Comparison of ENCODE assay signal across 8 cellular contexts in genomic region chr20:49982346-49983122, GRCh38. TPM values are rescaled to one million over a fixed set of nuclear protein-coding genes. Genes with fewer than 3 reads are reported as not detected.
DNase-seq lines count a peak whose midpoint lies in the region; ATAC-seq and TF ChIP-seq lines count a peak whose summit lies in the region.

Gene SNAI1, plus strand, starts transcription at chr20:49982980. Its CDS starts 80 bp downstream, at chr20:49983060.

- whole genome bisulfite sequencing in adipose tissue, 3 donors = 1 to 4% (median 3%) methylated on average over 67 to 90 of the region's 90 CpGs
- WGBS in psoas muscle, 3 donors = 2 to 7% (median 4%) methylated on average over 35 to 90 of the region's 90 CpGs

- ATAC-seq in HG02623 (IDR thresholded peaks at IDR 0.05; ENCODE audit: unreplicated experiment) = peak; percentile 62
- peak; percentile 91 to 92 (median 92) for ATAC-seq in psoas muscle

- TF ChIP-seq CTCF in GM10266 (IDR thresholded peaks at IDR 0.05; ENCODE audit: control insufficient read depth, insufficient read depth, low read depth, missing control alignments) (peak; percentile 58), left ventricle myocardium inferior (IDR thresholded peaks at IDR 0.05; ENCODE audit: borderline replicate concordance) (peak; percentile 74), psoas muscle (IDR thresholded peaks at IDR 0.05) (peak; percentile 66)

- H3K27me3 ChIP-seq in left ventricle myocardium inferior (ENCODE audit: low read depth) = no peaks in the 10 kb centered on the region
- no peaks in the 10 kb centered on the region for H3K27me3 ChIP-seq in psoas muscle (ENCODE audit: insufficient read depth in 3 of 3, low read length in 2 of 3)

- peak within 1 kb of the TSS; percentile 70 for H3K4me3 ChIP-seq in left ventricle myocardium inferior
- H3K4me3 ChIP-seq in psoas muscle = peak within 1 kb of the TSS; percentile 76

- H3K4me1 ChIP-seq in left ventricle myocardium inferior (peaks cover 67% of the 10 kb centered on the region), psoas muscle (peaks cover 40% of the 10 kb centered on the region)

- H3K9me3 ChIP-seq in left ventricle myocardium inferior (replicated peaks) = no peaks in the 10 kb centered on the region
- no peaks in the 10 kb centered on the region for H3K9me3 ChIP-seq in psoas muscle

- DNase-seq in GM10266 (ENCODE audit: extremely low spot score) (peak; percentile 97), NCI-H1417 (lab: John Stamatoyannopoulos, UW) (peak; percentile 90 to 98 (median 95)), T follicular helper cell (ENCODE audit: low read depth) (peak; percentile 80), left ventricle myocardium inferior (peak; percentile 72), psoas muscle (peak; percentile 79 to 91), ureter (ENCODE audit: low spot score) (peak; percentile 81)

- intact Hi-C loops in left ventricle myocardium inferior (cut with micrococcal nuclease) (loop anchor here (10.0 kb wide), 1 partner anchor 192 kb away; no protein-coding TSS in a partner anchor), psoas muscle (cut with DNase I) (loop anchor here in 1 of 2 donors (5.0 kb wide), 2 partner anchors 105 to 185 kb away; no protein-coding TSS in a partner anchor)

- H3K36me3 ChIP-seq in left ventricle myocardium inferior (no peaks in the 10 kb centered on the region), psoas muscle (ENCODE audit: insufficient read depth in 1 of 2, low read depth in 1 of 2) (no peaks in the 10 kb centered on the region)

- H3K27ac ChIP-seq in adipose tissue (ENCODE audit: low read depth, low read length) = no peak within 1 kb of the TSS
- peak within 1 kb of the TSS; percentile 76 for H3K27ac ChIP-seq in left ventricle myocardium inferior (replicated peaks)
- peak within 1 kb of the TSS; percentile 84 for H3K27ac ChIP-seq in psoas muscle

RNA-seq across cellular contexts. Expression of gene SNAI1, which starts in this region (rescaled TPM):
- polyA plus RNA-seq in adipose tissue (10 to 100 TPM in 2 of 3 donors, 1 to 10 TPM in 1; 2.8 to 23.4 (median 21.5) TPM), psoas muscle (1 to 10 TPM in 2 of 3 donors, under 1 TPM in 1; 0.49 to 4.6 (median 1.1) TPM)
- total RNA-seq in left ventricle myocardium inferior (0.69 TPM), psoas muscle (1 to 10 TPM in 2 of 4 donors, under 1 TPM in 2; 0.75 to 3.0 (median 1.9) TPM), ureter (5.8 TPM)

Comparison
In these comparisons a context has a peak if more than half of its experiments do, and no peak if none do; other contexts are left out.
1. Peak in DNase-seq, H3K4me3 ChIP-seq and H3K27ac ChIP-seq in left ventricle myocardium inferior; RNA of the gene not detected or under 1 TPM.